ENCODE assay signal across 21 cellular contexts in genomic region chr1:115809847-115810246, GRCh38. TPM values are rescaled to one million over a fixed set of nuclear protein-coding genes. Genes with fewer than 3 reads are reported as not detected.
"Had no signal": no experiment of that assay in that cellular context is flagged by ENCODE, and none has a peak within 500 bp of the region (broad histone marks: within the 10 kb centered on the region; RNA-seq: fewer than 3 reads in every experiment).

No MANE protein-coding gene starts in this region.

- DNase-seq: colonic mucosa; dermis blood vessel endothelial cell; foreskin melanocyte; heart left ventricle; hippocampal formation; kidney glomerular epithelial cell; mucosa of descending colon; natural killer cell; ovary; sigmoid colon; stimulated activated CD4-positive, alpha-beta T cell treated with anti-CD3 and anti-CD28 coated beads, Interleukin-2, amount 100 ng/mL, for 24 hours; stimulated activated CD4-positive, alpha-beta T cell treated with anti-CD3 and anti-CD28 coated beads, Interleukin-4, amount 100 ng/mL, for 4 hours; stimulated activated naive B cell treated with anti-CD40 and anti-IgM and Interleukin-4, amounts not matched to agents 10 μg/mL and 1 μg/mL and 100 μg/mL, for 72 hours; stimulated activated naive CD8-positive, alpha-beta T cell treated with anti-CD3 and anti-CD28 coated beads, Interleukin-15, amount 100 ng/mL, for 72 hours; transverse colon had no signal

- H3K9me3 ChIP-seq: colonic mucosa, heart left ventricle, mucosa of descending colon, ovary, right atrium auricular region, sigmoid colon, thoracic aorta, transverse colon had no signal

- H3K27ac ChIP-seq: colonic mucosa, heart left ventricle, ovary, right atrium auricular region, sigmoid colon, skin epidermis, thoracic aorta had no signal

- H3K4me3 Mint-ChIP-seq: natural killer cell; neural crest cell; stimulated activated naive B cell treated with anti-CD40 and anti-IgM and Interleukin-4, amounts not matched to agents 10 μg/mL and 1 μg/mL and 100 μg/mL, for 72 hours; stimulated activated naive CD8-positive, alpha-beta T cell treated with anti-CD3 and anti-CD28 coated beads, Interleukin-15, amount 100 ng/mL, for 72 hours had no signal

- H3K4me1 ChIP-seq: colonic mucosa, right atrium auricular region, sigmoid colon had no signal

- H3K4me3 ChIP-seq: colonic mucosa, heart left ventricle, mucosa of descending colon, ovary, right atrium auricular region, sigmoid colon, skin epidermis, thoracic aorta, transverse colon had no signal

- H3K4me1 Mint-ChIP-seq: natural killer cell; stimulated activated naive B cell treated with anti-CD40 and anti-IgM and Interleukin-4, amounts not matched to agents 10 μg/mL and 1 μg/mL and 100 μg/mL, for 72 hours; stimulated activated naive CD8-positive, alpha-beta T cell treated with anti-CD3 and anti-CD28 coated beads, Interleukin-15, amount 100 ng/mL, for 72 hours had no signal

- H3K36me3 Mint-ChIP-seq: natural killer cell; stimulated activated naive B cell treated with anti-CD40 and anti-IgM and Interleukin-4, amounts not matched to agents 10 μg/mL and 1 μg/mL and 100 μg/mL, for 72 hours had no signal

- H3K27ac Mint-ChIP-seq: natural killer cell; stimulated activated naive B cell treated with anti-CD40 and anti-IgM and Interleukin-4, amounts not matched to agents 10 μg/mL and 1 μg/mL and 100 μg/mL, for 72 hours had no signal

- H3K9me3 Mint-ChIP-seq: natural killer cell; neural crest cell; stimulated activated naive B cell treated with anti-CD40 and anti-IgM and Interleukin-4, amounts not matched to agents 10 μg/mL and 1 μg/mL and 100 μg/mL, for 72 hours; stimulated activated naive CD8-positive, alpha-beta T cell treated with anti-CD3 and anti-CD28 coated beads, Interleukin-15, amount 100 ng/mL, for 72 hours had no signal

- H3K27me3 ChIP-seq: colonic mucosa, ovary, right atrium auricular region, sigmoid colon, transverse colon had no signal

- H3K36me3 ChIP-seq: colonic mucosa, heart left ventricle, ovary, right atrium auricular region, sigmoid colon, thoracic aorta, transverse colon had no signal

RNA-seq across cellular contexts. Expression of gene NHLH2, which starts 31.1 kb away (rescaled TPM):
- total RNA-seq: colonic mucosa, dermis blood vessel endothelial cell, heart left ventricle, mucosa of descending colon, natural killer cell, ovary, posterior vena cava, right atrium auricular region, subcutaneous adipose tissue, thoracic aorta, transverse colon had no signal
- polyA plus RNA-seq: heart left ventricle, ovary, sigmoid colon had no signal

RNA-seq across cellular contexts. Expression of gene CASQ2, which starts 41.3 kb away (rescaled TPM):
- total RNA-seq: dermis blood vessel endothelial cell, natural killer cell had no signal
